29 cellular contexts compared by ENCODE assay signal in the genomic region with DNA sequence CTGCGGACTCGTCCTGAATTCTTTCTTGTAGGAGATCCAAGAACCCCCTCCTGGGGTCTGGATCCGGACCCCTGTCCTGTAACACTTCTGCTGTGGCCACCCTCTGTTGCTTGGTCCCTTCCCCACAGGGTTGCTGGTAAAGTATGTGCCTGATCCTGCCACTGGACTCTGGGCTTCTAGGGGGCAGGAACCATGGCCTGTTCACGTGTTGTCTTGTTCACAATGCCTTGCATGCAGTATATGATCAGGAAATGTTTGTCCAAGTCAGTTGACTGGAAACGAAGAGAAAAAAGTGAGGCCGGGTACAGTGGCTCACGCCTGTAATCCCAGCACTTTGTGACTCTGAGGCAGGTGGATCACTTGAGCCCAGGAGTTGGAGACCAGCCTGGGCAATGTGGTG.
"Had no signal": no experiment of that assay in that cellular context is flagged by ENCODE, and none has a peak within 500 bp of the region (broad histone marks: within the 10 kb centered on the region; RNA-seq: fewer than 3 reads in every experiment).

No MANE protein-coding gene starts in this region.

- H3K4me1 Mint-ChIP-seq: activated CD4-positive, alpha-beta T cell treated with anti-CD3 and anti-CD28 coated beads, Interleukin-2, amount 10 ng/mL, durations not matched to agents 24 days and 14 days; activated naive CD4-positive, alpha-beta T cell treated with anti-CD3 and anti-CD28 coated beads, Interleukin-2, amount 10 ng/mL, durations not matched to agents 7 days and 5 days; activated naive CD8-positive, alpha-beta T cell treated with anti-CD3 and anti-CD28 coated beads for 36 hours had no signal

- H3K4me3 Mint-ChIP-seq: activated CD4-positive, alpha-beta memory T cell treated with anti-CD3 and anti-CD28 coated beads for 36 hours; activated CD4-positive, alpha-beta T cell treated with anti-CD3 and anti-CD28 coated beads, Interleukin-2, amount 10 ng/mL, durations not matched to agents 24 days and 14 days; activated naive CD4-positive, alpha-beta T cell treated with anti-CD3 and anti-CD28 coated beads, Interleukin-2, amount 10 ng/mL, durations not matched to agents 7 days and 5 days; activated naive CD8-positive, alpha-beta T cell treated with anti-CD3 and anti-CD28 coated beads for 36 hours; activated T-cell treated with anti-CD3 and anti-CD28 coated beads, Interleukin-2, amount 50 U/mL, for 72 hours had no signal

- DNase-seq: activated CD4-positive, alpha-beta memory T cell treated with anti-CD3 and anti-CD28 coated beads for 36 hours; activated CD4-positive, alpha-beta T cell treated with anti-CD3 and anti-CD28 coated beads, Interleukin-2, amount 10 ng/mL, durations not matched to agents 24 days and 14 days; activated CD4-positive, CD25-positive, alpha-beta regulatory T cell treated with anti-CD3 and anti-CD28 coated beads, Interleukin-2, amount 50 U/mL, for 72 hours; activated gamma-delta T cell treated with Interleukin-2 at 50 U/mL for 16 hours; activated naive CD4-positive, alpha-beta T cell treated with anti-CD3 and anti-CD28 coated beads, Interleukin-2, amount 10 ng/mL, durations not matched to agents 7 days and 5 days; activated naive CD8-positive, alpha-beta T cell treated with anti-CD3 and anti-CD28 coated beads for 36 hours; activated T-cell treated with anti-CD3 and anti-CD28 coated beads, Interleukin-2, amount 50 U/mL, for 72 hours; brain microvascular endothelial cell; cerebellar nuclear complex; MG63; MV-4-11; NCI-H1105; NCI-H1436; NCI-H1694 treated with DMSO at 0.1 percent for 48 hours; NCI-H2029 treated with DMSO at 0.1 percent for 48 hours; NCI-H345; NCI-H510A; NCI-H526 treated with DMSO at 0.1 percent for 48 hours; NCI-H82; NK-92 treated with Interleukin-12 subunit alpha and Interleukin-12 subunit beta, amount 100 ng/mL, for 24 hours; OCI-M1; RPMI8226; T-helper 1 cell had no signal

- H3K9me3 Mint-ChIP-seq: activated CD4-positive, alpha-beta memory T cell treated with anti-CD3 and anti-CD28 coated beads for 36 hours; activated CD4-positive, alpha-beta T cell treated with anti-CD3 and anti-CD28 coated beads, Interleukin-2, amount 10 ng/mL, durations not matched to agents 24 days and 14 days; activated naive CD4-positive, alpha-beta T cell treated with anti-CD3 and anti-CD28 coated beads, Interleukin-2, amount 10 ng/mL, durations not matched to agents 7 days and 5 days; activated naive CD8-positive, alpha-beta T cell treated with anti-CD3 and anti-CD28 coated beads for 36 hours; activated T-cell treated with anti-CD3 and anti-CD28 coated beads, Interleukin-2, amount 50 U/mL, for 72 hours; activated T-helper 2 cell treated with anti-CD3 and anti-CD28 coated beads, Interferon-gamma antibody, Interleukin-2, Interleukin-4, amounts not matched to agents 10 μg/mL and 5 μg/mL and 100 μg/mL, durations not matched to agents 14 hours and 24 hours and 36 hours had no signal

- H3K27ac ChIP-seq: brain microvascular endothelial cell, cardiac muscle cell, SK-N-MC, VCaP had no signal

- H3K27ac Mint-ChIP-seq: activated CD4-positive, alpha-beta memory T cell treated with anti-CD3 and anti-CD28 coated beads for 36 hours; activated CD4-positive, alpha-beta T cell treated with anti-CD3 and anti-CD28 coated beads, Interleukin-2, amount 10 ng/mL, durations not matched to agents 24 days and 14 days; activated naive CD4-positive, alpha-beta T cell treated with anti-CD3 and anti-CD28 coated beads, Interleukin-2, amount 10 ng/mL, durations not matched to agents 7 days and 5 days; activated naive CD8-positive, alpha-beta T cell treated with anti-CD3 and anti-CD28 coated beads for 36 hours; activated T-cell treated with anti-CD3 and anti-CD28 coated beads, Interleukin-2, amount 50 U/mL, for 72 hours; activated T-helper 2 cell treated with anti-CD3 and anti-CD28 coated beads, Interferon-gamma antibody, Interleukin-2, Interleukin-4, amounts not matched to agents 10 μg/mL and 5 μg/mL and 100 μg/mL, durations not matched to agents 14 hours and 24 hours and 36 hours had no signal

- H3K27me3 ChIP-seq: brain microvascular endothelial cell, cardiac muscle cell, MG63 had no signal

- H3K36me3 Mint-ChIP-seq: activated CD4-positive, alpha-beta memory T cell treated with anti-CD3 and anti-CD28 coated beads for 36 hours; activated naive CD4-positive, alpha-beta T cell treated with anti-CD3 and anti-CD28 coated beads, Interleukin-2, amount 10 ng/mL, durations not matched to agents 7 days and 5 days; activated naive CD8-positive, alpha-beta T cell treated with anti-CD3 and anti-CD28 coated beads for 36 hours had no signal

- H3K36me3 ChIP-seq: brain microvascular endothelial cell, cardiac muscle cell, MG63 had no signal

- H3K4me3 ChIP-seq: cardiac muscle cell, MG63, SK-N-MC had no signal

- H3K27me3 Mint-ChIP-seq: activated CD4-positive, alpha-beta memory T cell treated with anti-CD3 and anti-CD28 coated beads for 36 hours; activated CD4-positive, alpha-beta T cell treated with anti-CD3 and anti-CD28 coated beads, Interleukin-2, amount 10 ng/mL, durations not matched to agents 24 days and 14 days; activated naive CD8-positive, alpha-beta T cell treated with anti-CD3 and anti-CD28 coated beads for 36 hours had no signal

- H3K9me3 ChIP-seq: MG63 had no signal

- ATAC-seq: activated T-cell treated with anti-CD3 and anti-CD28 coated beads, Interleukin-2, amount 50 U/mL, for 72 hours; Panc1; Right ventricle myocardium inferior had no signal
